Comparison of ENCODE assay signal across 10 cellular contexts in genomic region chr2:102424754-102425153, GRCh38. TPM values are rescaled to one million over a fixed set of nuclear protein-coding genes. Genes with fewer than 3 reads are reported as not detected.
DNase-seq lines count a peak whose midpoint lies in the region; ATAC-seq lines count a peak whose summit lies in the region.
"Had no signal": no experiment of that assay in that cellular context is flagged by ENCODE, and none has a peak within 500 bp of the region (broad histone marks: within the 10 kb centered on the region; RNA-seq: fewer than 3 reads in every experiment).

No MANE protein-coding gene starts in this region.

- H3K27ac Mint-ChIP-seq in CD8-positive, alpha-beta memory T cell, result peak overlapping the region; percentile 9 to 95 (median 82)
- H3K27ac Mint-ChIP-seq in T-helper 17 cell, result peak overlapping the region; percentile 76
- no peak overlapping the region for H3K27ac Mint-ChIP-seq in activated CD4-positive, alpha-beta memory T cell treated with anti-CD3 and anti-CD28 coated beads, Interleukin-2, amount 10 ng/mL, durations not matched to agents 7 days and 5 days
- H3K27ac Mint-ChIP-seq: mesothelial cell of epicardium had no signal

- H3K36me3 Mint-ChIP-seq in CD8-positive, alpha-beta memory T cell, result peaks cover 0 to 14% (median 5%) of the 10 kb centered on the region in 3 donors
- H3K36me3 Mint-ChIP-seq in T-helper 17 cell (ENCODE audit: low read depth), result no peaks in the 10 kb centered on the region
- H3K36me3 Mint-ChIP-seq in activated CD4-positive, alpha-beta memory T cell treated with anti-CD3 and anti-CD28 coated beads, Interleukin-2, amount 10 ng/mL, durations not matched to agents 7 days and 5 days (ENCODE audit: low read depth), result peaks cover 65% of the 10 kb centered on the region
- H3K36me3 Mint-ChIP-seq: mesothelial cell of epicardium had no signal

- H3K27me3 ChIP-seq in CD8-positive, alpha-beta memory T cell (ENCODE audit: insufficient read depth, low read length, poor library complexity, severe bottlenecking), result no peaks in the 10 kb centered on the region

- no peak overlapping the region for H3K4me3 ChIP-seq in CD8-positive, alpha-beta memory T cell (ENCODE audit: low read length)

- H3K4me1 Mint-ChIP-seq in CD8-positive, alpha-beta memory T cell, result peaks cover 51 to 92% (median 80%) of the 10 kb centered on the region in 3 donors
- H3K4me1 Mint-ChIP-seq in T-helper 17 cell, result peaks cover 40% of the 10 kb centered on the region
- H3K4me1 Mint-ChIP-seq in activated CD4-positive, alpha-beta memory T cell treated with anti-CD3 and anti-CD28 coated beads, Interleukin-2, amount 10 ng/mL, durations not matched to agents 7 days and 5 days, result peaks cover 76% of the 10 kb centered on the region
- H3K4me1 Mint-ChIP-seq: mesothelial cell of epicardium had no signal

- no peaks in the 10 kb centered on the region for H3K9me3 ChIP-seq in CD8-positive, alpha-beta memory T cell (ENCODE audit: low read length)
- H3K9me3 ChIP-seq in T-helper 17 cell (ENCODE audit: control insufficient read depth, low read length, poor library complexity, severe bottlenecking), result no peaks in the 10 kb centered on the region

- H3K27ac ChIP-seq in CD8-positive, alpha-beta memory T cell (ENCODE audit: low read depth, low read length), result no peak overlapping the region

- peak overlapping the region; percentile 13 to 98 (median 94) for H3K4me3 Mint-ChIP-seq in CD8-positive, alpha-beta memory T cell
- H3K4me3 Mint-ChIP-seq in T-helper 17 cell, result no peak overlapping the region
- no peak overlapping the region for H3K4me3 Mint-ChIP-seq in activated CD4-positive, alpha-beta memory T cell treated with anti-CD3 and anti-CD28 coated beads, Interleukin-2, amount 10 ng/mL, durations not matched to agents 7 days and 5 days
- H3K4me3 Mint-ChIP-seq: mesothelial cell of epicardium had no signal

- no peak for DNase-seq in CD8-positive, alpha-beta memory T cell
- no peak for DNase-seq in T-helper 17 cell
- DNase-seq in epidermal melanocyte (ENCODE audit: insufficient read length, low spot score), result no peak
- DNase-seq in anterior cingulate cortex (lab: John Stamatoyannopoulos, UW), result no peak
- DNase-seq in activated CD4-positive, alpha-beta memory T cell treated with anti-CD3 and anti-CD28 coated beads, Interleukin-2, amount 10 ng/mL, durations not matched to agents 7 days and 5 days, result no peak
- no peak for DNase-seq in stimulated activated CD4-positive, alpha-beta T cell treated with anti-CD3 and anti-CD28 coated beads, Interleukin-2, amount 100 ng/mL, for 48 hours
- DNase-seq: stimulated activated CD4-positive, alpha-beta T cell treated with anti-CD3 and anti-CD28 coated beads, Interleukin-2, amount 100 ng/mL, for 24 hours had no signal

- POLR2A ChIA-PET in CD8-positive, alpha-beta memory T cell (lab: Charles Lee), result no interaction called here
- POLR2A ChIA-PET in activated CD4-positive, alpha-beta memory T cell treated with anti-CD3 and anti-CD28 coated beads, Interleukin-2, amount 10 ng/mL, durations not matched to agents 7 days and 5 days (lab: Charles Lee), result no interaction called here

- H3K9me3 Mint-ChIP-seq in CD8-positive, alpha-beta memory T cell, result no peaks in the 10 kb centered on the region
- peaks cover 5% of the 10 kb centered on the region for H3K9me3 Mint-ChIP-seq in activated CD4-positive, alpha-beta memory T cell treated with anti-CD3 and anti-CD28 coated beads, Interleukin-2, amount 10 ng/mL, durations not matched to agents 7 days and 5 days

- ATAC-seq in GM19452 (IDR thresholded peaks at IDR 0.05; ENCODE audit: unreplicated experiment), result peak; percentile 89
- peak; percentile 69 for ATAC-seq in HG03097 (IDR thresholded peaks at IDR 0.05; ENCODE audit: low FRiP score, unreplicated experiment)
- ATAC-seq in T-helper 17 cell, result no peak

- peaks cover 11% of the 10 kb centered on the region for H3K4me1 ChIP-seq in CD8-positive, alpha-beta memory T cell (ENCODE audit: insufficient read depth, low read length)

- CTCF ChIA-PET in CD8-positive, alpha-beta memory T cell (lab: Charles Lee), result no interaction called here
- CTCF ChIA-PET in activated CD4-positive, alpha-beta memory T cell treated with anti-CD3 and anti-CD28 coated beads, Interleukin-2, amount 10 ng/mL, durations not matched to agents 7 days and 5 days (lab: Charles Lee), result interaction anchor here (1.4 to 3.9 kb wide), 2 partner anchors 19 to 174 kb away, joined by 3 to 16 read pairs; no protein-coding TSS in a partner anchor

- H3K27me3 Mint-ChIP-seq in CD8-positive, alpha-beta memory T cell, result peaks cover 0 to 1% of the 10 kb centered on the region in 2 donors
- H3K27me3 Mint-ChIP-seq in T-helper 17 cell, result no peaks in the 10 kb centered on the region
- H3K27me3 Mint-ChIP-seq in activated CD4-positive, alpha-beta memory T cell treated with anti-CD3 and anti-CD28 coated beads, Interleukin-2, amount 10 ng/mL, durations not matched to agents 7 days and 5 days, result peaks cover 16% of the 10 kb centered on the region

- H3K36me3 ChIP-seq in CD8-positive, alpha-beta memory T cell (ENCODE audit: insufficient read depth, low read length), result no peaks in the 10 kb centered on the region

RNA-seq across cellular contexts. Expression of gene IL18RAP, which starts 1.8 kb away (rescaled TPM):
- total RNA-seq in CD8-positive, alpha-beta memory T cell, result 1 to 10 TPM; 4.1 to 4.9 TPM
- polyA plus RNA-seq in CD8-positive, alpha-beta memory T cell, result 14.2 TPM
- total RNA-seq in T-helper 17 cell, result 1 to 10 TPM; 6.0 to 8.8 TPM
- 1 to 10 TPM; 7.2 to 9.6 TPM for total RNA-seq in activated CD4-positive, alpha-beta memory T cell treated with anti-CD3 and anti-CD28 coated beads, Interleukin-2, amount 10 ng/mL, durations not matched to agents 7 days and 5 days
- total RNA-seq: mesothelial cell of epicardium had no signal

RNA-seq across cellular contexts. Expression of gene SLC9A4, which starts 48.3 kb away (rescaled TPM):
- total RNA-seq in CD8-positive, alpha-beta memory T cell, result not detected
- not detected for polyA plus RNA-seq in CD8-positive, alpha-beta memory T cell
- total RNA-seq in T-helper 17 cell, result under 1 TPM; 0.12 to 0.18 TPM
- total RNA-seq in activated CD4-positive, alpha-beta memory T cell treated with anti-CD3 and anti-CD28 coated beads, Interleukin-2, amount 10 ng/mL, durations not matched to agents 7 days and 5 days, result under 1 TPM; 0.10 to 0.15 TPM

Comparison
In these comparisons a context has a peak if more than half of its experiments do, and no peak if none do; other contexts are left out.
1. H3K4me3 Mint-ChIP-seq: peak in CD8-positive, alpha-beta memory T cell (7 of 7); none in T-helper 17 cell (single experiment) and activated CD4-positive, alpha-beta memory T cell treated with anti-CD3 and anti-CD28 coated beads, Interleukin-2, amount 10 ng/mL, durations not matched to agents 7 days and 5 days (single experiment).